ENCODE assay signal across 19 cellular contexts in the genomic region with DNA sequence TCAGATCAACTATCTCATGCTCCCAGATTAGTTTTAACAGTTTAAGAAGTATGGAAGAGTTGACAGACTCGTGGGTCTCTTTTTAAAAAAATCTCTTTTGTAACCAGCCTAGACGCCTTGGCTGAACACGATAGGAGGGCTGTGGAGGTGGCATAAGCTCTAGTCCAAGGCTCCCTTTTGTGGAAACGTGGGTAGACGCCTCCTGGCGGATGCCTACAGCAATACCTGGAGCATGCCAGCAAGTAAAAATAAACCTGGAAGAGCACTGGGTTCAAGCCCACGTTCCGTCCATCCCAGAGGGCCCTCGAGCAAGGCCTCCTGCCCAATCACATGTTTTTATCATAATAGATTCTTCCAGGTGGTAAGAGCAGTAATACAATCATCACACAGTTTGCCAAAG.
DNase-seq lines count a peak whose midpoint lies in the region; ATAC-seq, FAIRE-seq and TF ChIP-seq lines count a peak whose summit lies in the region.
"Had no signal": no experiment of that assay in that cellular context is flagged by ENCODE, and none has a peak within 500 bp of the region (broad histone marks: within the 10 kb centered on the region; RNA-seq: fewer than 3 reads in every experiment).

No MANE protein-coding gene starts in this region.

- SMC1A ChIA-PET in GM12878 (lab: Charles Lee; ENCODE audit: uncharacterized antibody, unreplicated experiment), result interaction anchor here (1.2 kb wide), 1 partner anchor 538 kb away, joined by 4 read pairs; no protein-coding TSS in a partner anchor

- POLR2A ChIA-PET in GM12878 (lab: Charles Lee), result no interaction called here
- POLR2A ChIA-PET in CD4-positive, alpha-beta memory T cell (lab: Charles Lee; ENCODE audit: partially characterized antibody), result no interaction called here

- no peaks in the 10 kb centered on the region for H3K4me1 Mint-ChIP-seq in nephron progenitor cell
- H3K4me1 Mint-ChIP-seq in CD4-positive, alpha-beta memory T cell, result no peaks in the 10 kb centered on the region
- H3K4me1 Mint-ChIP-seq: naive B cell, T-helper 17 cell had no signal

- H3K27me3 ChIP-seq in Karpas-422 (ENCODE audit: low read length) (no peaks in the 10 kb centered on the region), GM12878 (replicated peaks in 1 of 2; ENCODE audit: control insufficient read depth in 2 of 2, insufficient read depth in 2 of 2, low read length in 1 of 2) (no peaks in the 10 kb centered on the region), esophagus squamous epithelium (no peaks in the 10 kb centered on the region)
- H3K27me3 ChIP-seq in CD4-positive, alpha-beta memory T cell (ENCODE audit: insufficient read depth, low read length), result no peaks in the 10 kb centered on the region
- H3K27me3 ChIP-seq: suprapubic skin had no signal

- intact Hi-C loops in GM12878 (cut with micrococcal nuclease; ENCODE audit: unreplicated experiment), result loop anchor here (10.0 kb wide), 1 partner anchor 384 kb away; no protein-coding TSS in a partner anchor
- intact Hi-C loops in CD4-positive, alpha-beta memory T cell (cut with micrococcal nuclease), result no loop called here
- intact Hi-C loops in esophagus squamous epithelium (cut with DNase I), result no loop called here

- no peaks in the 10 kb centered on the region for H3K79me2 ChIP-seq in Karpas-422 (ENCODE audit: low read length)
- no peaks in the 10 kb centered on the region for H3K79me2 ChIP-seq in GM12878 (ENCODE audit: control insufficient read depth, insufficient read depth, low read length)

- H3K27ac ChIP-seq in Karpas-422 (ENCODE audit: low read length) (no peak overlapping the region), GM12878 (ENCODE audit: control insufficient read depth, insufficient read depth) (no peak overlapping the region), esophagus squamous epithelium (no peak overlapping the region)
- H3K27ac ChIP-seq in CD4-positive, alpha-beta memory T cell (ENCODE audit: low read depth, low read length), result no peak overlapping the region
- H3K27ac ChIP-seq: KMS-11, left ventricle myocardium inferior, suprapubic skin had no signal

- peak; percentile 62 for DNase-seq in Karpas-422
- no peak for DNase-seq in GM12878 (ENCODE audit: low read depth, low spot score)
- peak; percentile 5 for DNase-seq in nephron progenitor cell
- DNase-seq in CD4-positive, alpha-beta memory T cell, result no peak
- no peak for DNase-seq in esophagus squamous epithelium (lab: John Stamatoyannopoulos, UW)
- DNase-seq: activated CD4-positive, alpha-beta T cell treated with anti-CD3 and anti-CD28 coated beads, Interleukin-2, amount 50 U/mL, for 1 hour; activated T-cell treated with anti-CD3 and anti-CD28 coated beads, Interleukin-2, amount 50 U/mL, for 48 hours; GF-D8; hippocampal formation; left ventricle myocardium inferior; naive B cell; NCI-H1930; T-helper 17 cell had no signal

- no peak for TF ChIP-seq EP300 in GM12878 (IDR thresholded peaks at IDR 0.05; ENCODE audit: borderline replicate concordance in 1 of 2, control insufficient read depth in 1 of 2, low read depth in 2 of 2, low read length in 2 of 2)

- H3K9me3 ChIP-seq in Karpas-422 (ENCODE audit: low read length) (no peaks in the 10 kb centered on the region), GM12878 (replicated peaks; ENCODE audit: control insufficient read depth, insufficient read depth, low read length) (no peaks in the 10 kb centered on the region), esophagus squamous epithelium (peaks cover 0 to 30% (median 0%) of the 10 kb centered on the region in 3 donors)
- H3K9me3 ChIP-seq in CD4-positive, alpha-beta memory T cell (ENCODE audit: control insufficient read depth in 1 of 2, low read length in 2 of 2), result no peaks in the 10 kb centered on the region
- H3K9me3 ChIP-seq: suprapubic skin had no signal

- H2AFZ ChIP-seq in Karpas-422 (ENCODE audit: low read length) (no peak overlapping the region), GM12878 (ENCODE audit: control insufficient read depth, low read depth, low read length) (no peak overlapping the region)

- RAD21 ChIA-PET in GM12878 (lab: Charles Lee; ENCODE audit: unreplicated experiment), result no interaction called here

- H3K36me3 ChIP-seq in Karpas-422 (ENCODE audit: insufficient read depth, low read length), result no peaks in the 10 kb centered on the region
- H3K36me3 ChIP-seq in GM12878 (ENCODE audit: control insufficient read depth in 2 of 2, insufficient read depth in 2 of 2, low read length in 1 of 2), result no peaks in the 10 kb centered on the region
- no peaks in the 10 kb centered on the region for H3K36me3 ChIP-seq in CD4-positive, alpha-beta memory T cell (ENCODE audit: insufficient read depth, low read length)
- no peaks in the 10 kb centered on the region for H3K36me3 ChIP-seq in esophagus squamous epithelium
- H3K36me3 ChIP-seq: left ventricle myocardium inferior, suprapubic skin had no signal

- in situ Hi-C loops in GM12878 (cut with MboI), result no loop called here

- peak; percentile 50 for ATAC-seq in GM12878
- ATAC-seq in GM21576 (IDR thresholded peaks at IDR 0.05; ENCODE audit: unreplicated experiment), result no peak
- ATAC-seq: T-helper 17 cell had no signal

- no peak overlapping the region for H3K4me3 ChIP-seq in Karpas-422 (ENCODE audit: low read length)
- no peak overlapping the region for H3K4me3 ChIP-seq in GM12878
- H3K4me3 ChIP-seq in CD4-positive, alpha-beta memory T cell (ENCODE audit: low read length in 2 of 2), result no peak overlapping the region
- no peak overlapping the region for H3K4me3 ChIP-seq in esophagus squamous epithelium
- H3K4me3 ChIP-seq: left ventricle myocardium inferior, suprapubic skin had no signal

- H3K27me3 Mint-ChIP-seq in nephron progenitor cell (ENCODE audit: low read depth, poor library complexity), result peaks cover 4% of the 10 kb centered on the region
- no peaks in the 10 kb centered on the region for H3K27me3 Mint-ChIP-seq in CD4-positive, alpha-beta memory T cell
- H3K27me3 Mint-ChIP-seq: dendritic cell treated with granulocyte-macrophage colony-stimulating factor and Interleukin-4, amounts not matched to agents 40 ng/mL and 50 ng/mL, for 4 days; naive B cell; T-helper 17 cell had no signal

- under 1% methylated on average over 8 of the region's 9 CpGs for WGBS in GM12878 (ENCODE audit: insufficient coverage, insufficient replicate concordance, low lambda C conversion rate, missing lambda C conversion rate)
- 51 to 63% methylated on average over 8 to 9 of the region's 9 CpGs for WGBS in esophagus squamous epithelium, 2 donors

- H3K9ac ChIP-seq in Karpas-422 (ENCODE audit: low read length), result no peak overlapping the region
- no peak overlapping the region for H3K9ac ChIP-seq in GM12878 (ENCODE audit: control insufficient read depth, insufficient read depth, low read length)
- H3K9ac ChIP-seq: KMS-11 had no signal

- BruUV-seq in GM12878 (replicated peaks; lab: Mats Ljungman, UMichigan), result no TSS peak

- no peak overlapping the region for H3K4me2 ChIP-seq in Karpas-422 (ENCODE audit: low read depth, low read length, poor library complexity, severe bottlenecking)
- no peak overlapping the region for H3K4me2 ChIP-seq in GM12878 (ENCODE audit: control insufficient read depth, insufficient read depth)
- H3K4me2 ChIP-seq: KMS-11 had no signal

- peak; percentile 24 for TF ChIP-seq CTCF in GM12873 (IDR thresholded peaks at IDR 0.05; ENCODE audit: insufficient read depth, low read depth, low read length, missing control alignments)
- TF ChIP-seq CTCF in GM12878 (IDR thresholded peaks at IDR 0.05 in 2 of 3, conservative IDR thresholded peaks at IDR 0.05 in 1 of 3; ENCODE audit: control insufficient read depth in 2 of 3, extremely low read depth in 1 of 3, insufficient read depth in 1 of 3, low read depth in 3 of 3, low read length in 3 of 3), result peak; percentile 17 to 39 (median 18); a peak in 2 of 6 replicates
- peak; percentile 7 for TF ChIP-seq CTCF in nephron progenitor cell (IDR thresholded peaks at IDR 0.05)
- TF ChIP-seq CTCF in esophagus squamous epithelium (IDR thresholded peaks at IDR 0.05), result no peak

- H3K9me3 Mint-ChIP-seq in nephron progenitor cell, result peaks cover 24% of the 10 kb centered on the region
- peaks cover 0 to 32% (median 19%) of the 10 kb centered on the region in 8 donors for H3K9me3 Mint-ChIP-seq in CD4-positive, alpha-beta memory T cell

- TF ChIP-seq POLR2A in GM12878 (IDR thresholded peaks at IDR 0.05; ENCODE audit: low read depth, low read length), result no peak
- TF ChIP-seq POLR2A in esophagus squamous epithelium (IDR thresholded peaks at IDR 0.05), result no peak

- TF ChIP-seq RAD21 in GM12878 (IDR thresholded peaks at IDR 0.05; ENCODE audit: insufficient read depth, low read depth, low read length), result no peak

- CTCF ChIA-PET in GM12878 (lab: Yijun Ruan, JAX), result interaction anchor here (0.6 to 1.1 kb wide), 3 partner anchors 381 to 537 kb away, joined by 3 to 4 read pairs (median 4); no protein-coding TSS in a partner anchor
- CTCF ChIA-PET in CD4-positive, alpha-beta memory T cell (lab: Charles Lee; ENCODE audit: partially characterized antibody), result no interaction called here

- FAIRE-seq in GM12878 (lab: Jason Lieb, UNC), result no peak
- FAIRE-seq: H54 had no signal

- no peaks in the 10 kb centered on the region for H3K4me1 ChIP-seq in Karpas-422 (ENCODE audit: low read length)
- no peaks in the 10 kb centered on the region for H3K4me1 ChIP-seq in GM12878 (ENCODE audit: control insufficient read depth, insufficient read depth, low read length)
- H3K4me1 ChIP-seq in CD4-positive, alpha-beta memory T cell (ENCODE audit: insufficient read depth, low read length), result no peaks in the 10 kb centered on the region
- H3K4me1 ChIP-seq in esophagus squamous epithelium, result no peaks in the 10 kb centered on the region
- H3K4me1 ChIP-seq: left ventricle myocardium inferior, suprapubic skin had no signal

- H3K36me3 Mint-ChIP-seq in nephron progenitor cell (ENCODE audit: low read depth), result no peaks in the 10 kb centered on the region
- no peaks in the 10 kb centered on the region for H3K36me3 Mint-ChIP-seq in CD4-positive, alpha-beta memory T cell

- no peak overlapping the region for H3K27ac Mint-ChIP-seq in nephron progenitor cell
- no peak overlapping the region for H3K27ac Mint-ChIP-seq in CD4-positive, alpha-beta memory T cell
- H3K27ac Mint-ChIP-seq: dendritic cell treated with granulocyte-macrophage colony-stimulating factor and Interleukin-4, amounts not matched to agents 40 ng/mL and 50 ng/mL, for 4 days; naive B cell; T-helper 17 cell had no signal

- H4K20me1 ChIP-seq in Karpas-422 (ENCODE audit: insufficient read depth, low read depth, low read length) (no peaks in the 10 kb centered on the region), GM12878 (ENCODE audit: control insufficient read depth, insufficient read depth) (no peaks in the 10 kb centered on the region)

- H3K4me3 Mint-ChIP-seq in nephron progenitor cell, result no peak overlapping the region
- H3K4me3 Mint-ChIP-seq in CD4-positive, alpha-beta memory T cell, result no peak overlapping the region
- H3K4me3 Mint-ChIP-seq: dendritic cell treated with granulocyte-macrophage colony-stimulating factor and Interleukin-4, amounts not matched to agents 40 ng/mL and 50 ng/mL, for 4 days; naive B cell; T-helper 17 cell had no signal

- H3K9me2 ChIP-seq in Karpas-422 (replicated peaks; ENCODE audit: insufficient read depth, low read length), result no peaks in the 10 kb centered on the region

TF ChIP-seq in GM12878, 131 proteins besides CTCF, POLR2A, EP300 and RAD21 (continues in another document):
- no peak for TF ChIP-seq FOS (IDR thresholded peaks at IDR 0.05; ENCODE audit: borderline replicate concordance, extremely low read depth, insufficient read length)

Comparison
In these comparisons a context has a peak if more than half of its experiments do, and no peak if none do; other contexts are left out.
1. CTCF ChIP-seq: peak in GM12873 (single experiment), GM12878 (3 of 3) and nephron progenitor cell (single experiment); none in esophagus squamous epithelium (0 of 6).
2. DNase-seq: peak in Karpas-422 (single experiment) and nephron progenitor cell (single experiment); none in GM12878 (single experiment), CD4-positive, alpha-beta memory T cell (0 of 5) and esophagus squamous epithelium (single experiment).